Comparison of ENCODE assay signal across 10 cellular contexts in the genomic region with DNA sequence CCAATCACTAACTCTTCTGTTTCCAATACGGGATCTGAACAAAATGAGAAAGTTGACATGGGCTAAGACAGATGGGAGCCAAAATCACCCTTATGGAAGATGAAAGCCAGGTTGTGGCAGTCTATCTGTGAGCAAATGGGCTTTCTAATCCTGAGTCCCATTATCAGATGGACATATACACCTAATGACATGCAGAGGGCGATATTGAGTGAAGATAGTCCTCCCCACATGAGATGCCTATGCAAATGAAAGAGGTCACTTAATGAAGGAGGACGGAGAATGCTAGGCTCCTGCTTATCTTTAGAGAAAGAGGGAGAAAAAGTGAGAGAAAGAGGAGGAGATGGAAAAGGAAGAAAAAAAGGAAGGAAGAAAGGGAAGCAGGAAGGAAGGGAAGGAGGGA.
A peak's percentile ranks its signal among the peaks of the same experiment; 100 is the strongest.
DNase-seq lines count a peak whose midpoint lies in the region; ATAC-seq and TF ChIP-seq lines count a peak whose summit lies in the region.
"Had no signal": no experiment of that assay in that cellular context is flagged by ENCODE, and none has a peak within 500 bp of the region (broad histone marks: within the 10 kb centered on the region; RNA-seq: fewer than 3 reads in every experiment).

No MANE protein-coding gene starts in this region.

- POLR2A ChIA-PET in HEK293T (lab: Yijun Ruan, JAX) = no interaction called here

- no peaks in the 10 kb centered on the region for H3K36me3 ChIP-seq in RWPE2 (ENCODE audit: low read depth)

- peaks cover 0 to 1% of the 10 kb centered on the region in 2 donors for H3K36me3 Mint-ChIP-seq in activated T-cell treated with anti-CD3 and anti-CD28 coated beads, Interleukin-2, amount 50 U/mL, for 72 hours (ENCODE audit: insufficient read depth in 2 of 2)
- no peaks in the 10 kb centered on the region for H3K36me3 Mint-ChIP-seq in osteocyte (ENCODE audit: unreplicated experiment)
- H3K36me3 Mint-ChIP-seq: stimulated activated memory B cell treated with anti-CD40 and anti-IgM and Interleukin-4, amounts not matched to agents 10 μg/mL and 1 μg/mL and 100 μg/mL, for 72 hours had no signal

- ATAC-seq in RWPE2 (ENCODE audit: low read depth) (no peak), GM21723 (IDR thresholded peaks at IDR 0.05; ENCODE audit: unreplicated experiment) (no peak), GM19035 (IDR thresholded peaks at IDR 0.05; ENCODE audit: unreplicated experiment) (no peak)
- ATAC-seq in activated T-cell treated with anti-CD3 and anti-CD28 coated beads, Interleukin-2, amount 50 U/mL, for 72 hours (replicated peaks in 1 of 2) = no peak
- ATAC-seq: Right ventricle myocardium inferior; stimulated activated memory B cell treated with anti-CD40 and anti-IgM and Interleukin-4, amounts not matched to agents 10 μg/mL and 1 μg/mL and 100 μg/mL, for 72 hours had no signal

- H3K4me3 Mint-ChIP-seq in activated T-cell treated with anti-CD3 and anti-CD28 coated beads, Interleukin-2, amount 50 U/mL, for 72 hours = no peak overlapping the region
- H3K4me3 Mint-ChIP-seq in osteocyte (ENCODE audit: unreplicated experiment) = no peak overlapping the region
- H3K4me3 Mint-ChIP-seq: stimulated activated memory B cell treated with anti-CD40 and anti-IgM and Interleukin-4, amounts not matched to agents 10 μg/mL and 1 μg/mL and 100 μg/mL, for 72 hours had no signal

- H3K27ac Mint-ChIP-seq in activated T-cell treated with anti-CD3 and anti-CD28 coated beads, Interleukin-2, amount 50 U/mL, for 72 hours = no peak overlapping the region
- no peak overlapping the region for H3K27ac Mint-ChIP-seq in osteocyte (ENCODE audit: unreplicated experiment)
- H3K27ac Mint-ChIP-seq: stimulated activated memory B cell treated with anti-CD40 and anti-IgM and Interleukin-4, amounts not matched to agents 10 μg/mL and 1 μg/mL and 100 μg/mL, for 72 hours had no signal

- TF ChIP-seq CTCF in RWPE2 (IDR thresholded peaks at IDR 0.05; ENCODE audit: poor library complexity, severe bottlenecking) (peak; percentile 31), osteocyte (IDR thresholded peaks at IDR 0.05) (no peak)

- CTCF ChIA-PET in HEK293T (lab: Yijun Ruan, JAX) = no interaction called here

- H3K27ac ChIP-seq in RWPE2 (ENCODE audit: poor library complexity, severe bottlenecking) = no peak overlapping the region

- no peaks in the 10 kb centered on the region for H3K4me1 ChIP-seq in RWPE2 (ENCODE audit: insufficient read depth, poor library complexity, severe bottlenecking)

- H3K27me3 ChIP-seq in RWPE2 (ENCODE audit: insufficient read depth, poor library complexity, severe bottlenecking) = no peaks in the 10 kb centered on the region

- H3K27me3 Mint-ChIP-seq in activated T-cell treated with anti-CD3 and anti-CD28 coated beads, Interleukin-2, amount 50 U/mL, for 72 hours (ENCODE audit: low read depth) = no peaks in the 10 kb centered on the region
- H3K27me3 Mint-ChIP-seq in osteocyte (ENCODE audit: unreplicated experiment) = no peaks in the 10 kb centered on the region
- H3K27me3 Mint-ChIP-seq: stimulated activated memory B cell treated with anti-CD40 and anti-IgM and Interleukin-4, amounts not matched to agents 10 μg/mL and 1 μg/mL and 100 μg/mL, for 72 hours had no signal

- no peaks in the 10 kb centered on the region for H3K4me1 Mint-ChIP-seq in activated T-cell treated with anti-CD3 and anti-CD28 coated beads, Interleukin-2, amount 50 U/mL, for 72 hours (ENCODE audit: low read depth)
- H3K4me1 Mint-ChIP-seq in osteocyte (ENCODE audit: unreplicated experiment) = no peaks in the 10 kb centered on the region
- H3K4me1 Mint-ChIP-seq: stimulated activated memory B cell treated with anti-CD40 and anti-IgM and Interleukin-4, amounts not matched to agents 10 μg/mL and 1 μg/mL and 100 μg/mL, for 72 hours had no signal

- peaks cover 5 to 8% of the 10 kb centered on the region in 2 donors for H3K9me3 Mint-ChIP-seq in activated T-cell treated with anti-CD3 and anti-CD28 coated beads, Interleukin-2, amount 50 U/mL, for 72 hours
- peaks cover 33% of the 10 kb centered on the region for H3K9me3 Mint-ChIP-seq in osteocyte (ENCODE audit: unreplicated experiment)

- no peak overlapping the region for H3K4me3 ChIP-seq in RWPE2 (ENCODE audit: severe bottlenecking)

- H3K9me3 ChIP-seq in RWPE2 (ENCODE audit: severe bottlenecking) = no peaks in the 10 kb centered on the region

- DNase-seq in GM04503 (ENCODE audit: low read depth) (peak; percentile 1), HEK293T (ENCODE audit: extremely low spot score) (peak; percentile 12), RWPE2 (ENCODE audit: low spot score) (no peak), inferior parietal cortex (ENCODE audit: extremely low spot score) (peak; percentile 1), osteocyte (ENCODE audit: extremely low spot score, unreplicated experiment) (no peak)
- no peak for DNase-seq in activated T-cell treated with anti-CD3 and anti-CD28 coated beads, Interleukin-2, amount 50 U/mL, for 72 hours

TF ChIP-seq in HEK293T, 16 proteins besides CTCF, POLR2A, EP300 and RAD21:
- TF ChIP-seq NFRKB (IDR thresholded peaks at IDR 0.05) (no peak), SP1 (IDR thresholded peaks at IDR 0.05) (no peak), BHLHE40 (IDR thresholded peaks at IDR 0.05; ENCODE audit: borderline replicate concordance) (no peak), LEF1 (IDR thresholded peaks at IDR 0.05; ENCODE audit: borderline replicate concordance) (no peak), FOXM1 (IDR thresholded peaks at IDR 0.05; ENCODE audit: borderline replicate concordance) (no peak), HDGF (IDR thresholded peaks at IDR 0.05; ENCODE audit: borderline replicate concordance) (no peak), CTBP1 (IDR thresholded peaks at IDR 0.05; ENCODE audit: borderline replicate concordance) (no peak), PKNOX1 (IDR thresholded peaks at IDR 0.05) (no peak), FOXA1 (IDR thresholded peaks at IDR 0.05) (no peak), L3MBTL2 (conservative IDR thresholded peaks at IDR 0.05) (no peak), ZNF384 (IDR thresholded peaks at IDR 0.05) (no peak)

Comparison
In these comparisons a context has a peak if more than half of its experiments do, and no peak if none do; other contexts are left out.
1. DNase-seq: peak in GM04503 (single experiment), HEK293T (single experiment) and inferior parietal cortex (single experiment); none in RWPE2 (single experiment), activated T-cell treated with anti-CD3 and anti-CD28 coated beads, Interleukin-2, amount 50 U/mL, for 72 hours (0 of 2) and osteocyte (single experiment).